24 cellular contexts compared by ENCODE assay signal in genomic region chr3:79006077-79006476, GRCh38.
"Had no signal": no experiment of that assay in that cellular context is flagged by ENCODE, and none has a peak within 500 bp of the region (broad histone marks: within the 10 kb centered on the region; RNA-seq: fewer than 3 reads in every experiment).

No MANE protein-coding gene starts in this region.

- H3K27ac ChIP-seq: left ventricle myocardium inferior, ovary, right atrium auricular region, sigmoid colon, spleen, tibial nerve, uterus had no signal

- ATAC-seq: natural killer cell; stimulated activated effector memory CD8-positive, alpha-beta T cell treated with anti-CD3 and anti-CD28 coated beads, Interleukin-12 subunit alpha, Interleukin-12 subunit beta, amount 100 ng/mL, for 72 hours had no signal

- H3K4me1 Mint-ChIP-seq: immature natural killer cell; naive B cell; natural killer cell; stimulated activated effector memory CD8-positive, alpha-beta T cell treated with anti-CD3 and anti-CD28 coated beads, Interleukin-12 subunit alpha, Interleukin-12 subunit beta, amount 100 ng/mL, for 72 hours had no signal

- H3K4me3 ChIP-seq: left ventricle myocardium inferior, lung, ovary, right atrium auricular region, sigmoid colon, spleen, tibial nerve, uterus had no signal

- H3K27me3 Mint-ChIP-seq: naive B cell; progenitor cell of endocrine pancreas; stimulated activated naive CD8-positive, alpha-beta T cell treated with anti-CD3 and anti-CD28 coated beads, Interleukin-15, Interleukin-2, amounts not matched to agents 100 ng/mL and 50 ng/mL, for 24 hours had no signal

- DNase-seq: hypothalamus; immature natural killer cell; kidney; left ventricle myocardium inferior; mesendoderm; naive B cell; natural killer cell; nucleus accumbens; ovary; sigmoid colon; small intestine; spleen; stimulated activated CD4-positive, alpha-beta T cell treated with anti-CD3 and anti-CD28 coated beads, Interleukin-4, amount 100 ng/mL, for 24 hours; stimulated activated naive CD4-positive, alpha-beta T cell; uterus had no signal

- H3K27ac Mint-ChIP-seq: immature natural killer cell; mesothelial cell of epicardium; naive B cell; natural killer cell; progenitor cell of endocrine pancreas; stimulated activated effector memory CD8-positive, alpha-beta T cell treated with anti-CD3 and anti-CD28 coated beads, Interleukin-12 subunit alpha, Interleukin-12 subunit beta, amount 100 ng/mL, for 72 hours; stimulated activated naive CD8-positive, alpha-beta T cell treated with anti-CD3 and anti-CD28 coated beads, Interleukin-15, Interleukin-2, amounts not matched to agents 100 ng/mL and 50 ng/mL, for 24 hours; type B pancreatic cell had no signal

- FAIRE-seq: islet of Langerhans, kidney had no signal

- H3K36me3 ChIP-seq: left ventricle myocardium inferior, ovary, right atrium auricular region, sigmoid colon, spleen, tibial nerve, uterus had no signal

- H3K36me3 Mint-ChIP-seq: immature natural killer cell; mesothelial cell of epicardium; naive B cell; natural killer cell; stimulated activated effector memory CD8-positive, alpha-beta T cell treated with anti-CD3 and anti-CD28 coated beads, Interleukin-12 subunit alpha, Interleukin-12 subunit beta, amount 100 ng/mL, for 72 hours had no signal

- H3K9me3 Mint-ChIP-seq: mesothelial cell of epicardium, type B pancreatic cell had no signal

- H3K27me3 ChIP-seq: ovary, right atrium auricular region, sigmoid colon, spleen, tibial nerve, uterus had no signal

- H3K4me3 Mint-ChIP-seq: immature natural killer cell; mesothelial cell of epicardium; naive B cell; natural killer cell; stimulated activated effector memory CD8-positive, alpha-beta T cell treated with anti-CD3 and anti-CD28 coated beads, Interleukin-12 subunit alpha, Interleukin-12 subunit beta, amount 100 ng/mL, for 72 hours; stimulated activated naive CD8-positive, alpha-beta T cell treated with anti-CD3 and anti-CD28 coated beads, Interleukin-15, Interleukin-2, amounts not matched to agents 100 ng/mL and 50 ng/mL, for 24 hours; type B pancreatic cell had no signal

- H3K4me1 ChIP-seq: left ventricle myocardium inferior, right atrium auricular region, uterus had no signal

- H3K9me3 ChIP-seq: left ventricle myocardium inferior, ovary, right atrium auricular region, sigmoid colon, spleen, tibial nerve, uterus had no signal
